11 cellular contexts compared by ENCODE assay signal in genomic region chr14:49583629-49584028, GRCh38. TPM values are rescaled to one million over a fixed set of nuclear protein-coding genes. Genes with fewer than 3 reads are reported as not detected.
A peak's percentile ranks its signal among the peaks of the same experiment; 100 is the strongest.
DNase-seq lines count a peak whose midpoint lies in the region; ATAC-seq and TF ChIP-seq lines count a peak whose summit lies in the region.
"Had no signal": no experiment of that assay in that cellular context is flagged by ENCODE, and none has a peak within 500 bp of the region (broad histone marks: within the 10 kb centered on the region; RNA-seq: fewer than 3 reads in every experiment).

No MANE protein-coding gene starts in this region.

- peaks cover 67% of the 10 kb centered on the region for H3K4me1 Mint-ChIP-seq in CD8-positive, alpha-beta T cell (ENCODE audit: low read depth)
- peaks cover 26% of the 10 kb centered on the region for H3K4me1 Mint-ChIP-seq in mesothelial cell of epicardium

- H3K9ac ChIP-seq in HUES48 (ENCODE audit: low read depth, low read length) (peak overlapping the region; percentile 99), adipocyte (ENCODE audit: low read length) (no peak overlapping the region)

- intact Hi-C loops in CD8-positive, alpha-beta T cell (cut with DNase I, micrococcal nuclease) = loop anchor here (2.0 to 10.0 kb wide), 4 partner anchors 105 to 731 kb away; partner anchors contain the start of genes DMAC2L (in 1 of the 2), KLHDC1 (in 1 of the 2), L2HGDH (in 1 of the 2) and POLE2 (in 1 of the 2)

- H3K36me3 ChIP-seq in CD8-positive, alpha-beta T cell (ENCODE audit: insufficient read depth, low read length) = peaks cover 22% of the 10 kb centered on the region
- peaks cover 33% of the 10 kb centered on the region for H3K36me3 ChIP-seq in HUES48 (ENCODE audit: control insufficient read depth, insufficient read depth, low read length)
- H3K36me3 ChIP-seq in adipocyte (ENCODE audit: control insufficient read depth, insufficient read depth, low read length, severe bottlenecking) = peaks cover 26% of the 10 kb centered on the region

- H3K36me3 Mint-ChIP-seq in CD8-positive, alpha-beta T cell = peaks cover 53% of the 10 kb centered on the region
- H3K36me3 Mint-ChIP-seq in mesothelial cell of epicardium = peaks cover 18% of the 10 kb centered on the region

- CTCF ChIA-PET in CD8-positive, alpha-beta T cell (lab: Charles Lee) = interaction anchor here (1.3 kb wide), 1 partner anchor 184 kb away, joined by 3 read pairs; no protein-coding TSS in a partner anchor

- no peaks in the 10 kb centered on the region for H3K27me3 ChIP-seq in CD8-positive, alpha-beta T cell (ENCODE audit: insufficient read depth, low read length)
- no peaks in the 10 kb centered on the region for H3K27me3 ChIP-seq in HUES48 (ENCODE audit: control insufficient read depth, insufficient read depth, low read length)
- H3K27me3 ChIP-seq in adipocyte (replicated peaks; ENCODE audit: control insufficient read depth, insufficient read depth, low read length) = no peaks in the 10 kb centered on the region
- H3K27me3 ChIP-seq: vagina had no signal

- no peaks in the 10 kb centered on the region for H3K9me3 ChIP-seq in CD8-positive, alpha-beta T cell (ENCODE audit: low read length)
- H3K9me3 ChIP-seq in HUES48 (ENCODE audit: control insufficient read depth, insufficient read depth, low read length) = no peaks in the 10 kb centered on the region
- no peaks in the 10 kb centered on the region for H3K9me3 ChIP-seq in adipocyte (ENCODE audit: control insufficient read depth, low read length)
- H3K9me3 ChIP-seq: vagina had no signal

- H3K27me3 Mint-ChIP-seq in CD8-positive, alpha-beta T cell (ENCODE audit: low read depth) = no peaks in the 10 kb centered on the region
- no peaks in the 10 kb centered on the region for H3K27me3 Mint-ChIP-seq in mesothelial cell of epicardium (ENCODE audit: low read depth)

- peak overlapping the region; percentile 98 for H3K27ac Mint-ChIP-seq in CD8-positive, alpha-beta T cell
- H3K27ac Mint-ChIP-seq in mesothelial cell of epicardium = peak overlapping the region; percentile 74

- no peak for DNase-seq in CD8-positive, alpha-beta T cell
- DNase-seq in adipocyte (ENCODE audit: low read depth) (no peak), mesothelial cell of epicardium (ENCODE audit: low spot score in 2 of 2, unreplicated experiment in 2 of 2) (no peak), COLO668 (lab: John Stamatoyannopoulos, UW; ENCODE audit: unreplicated experiment) (no peak), inferior parietal cortex (ENCODE audit: extremely low spot score) (no peak), NOMO-1 treated with DMSO at 0.1 percent for 48 hours (lab: John Stamatoyannopoulos, UW; ENCODE audit: unreplicated experiment) (no peak)
- DNase-seq: SIG-M5; stimulated activated CD4-positive, alpha-beta T cell treated with anti-CD3 and anti-CD28 coated beads, Interleukin-2, amount 100 ng/mL, for 48 hours had no signal

- TF ChIP-seq CTCF in CD8-positive, alpha-beta T cell (IDR thresholded peaks at IDR 0.05) = no peak
- TF ChIP-seq CTCF in mesothelial cell of epicardium (IDR thresholded peaks at IDR 0.05; ENCODE audit: unreplicated experiment) = no peak

- peak overlapping the region; percentile 81 for H3K4me3 ChIP-seq in CD8-positive, alpha-beta T cell (ENCODE audit: low read depth, low read length)
- H3K4me3 ChIP-seq in HUES48 (ENCODE audit: low read depth, low read length) = peak overlapping the region; percentile 88
- peak overlapping the region; percentile 95 for H3K4me3 ChIP-seq in adipocyte (ENCODE audit: low read length)
- H3K4me3 ChIP-seq: vagina had no signal

- POLR2A ChIA-PET in CD8-positive, alpha-beta T cell (lab: Charles Lee) = interaction anchor here (1.2 to 1.5 kb wide), 2 partner anchors 37 to 122 kb away, joined by 3 to 6 read pairs; partner anchors contain the start of genes MGAT2 and RPL36AL

- ATAC-seq in CD8-positive, alpha-beta T cell = no peak
- no peak for ATAC-seq in HG03159 (IDR thresholded peaks at IDR 0.05; ENCODE audit: unreplicated experiment)

- H3K4me3 Mint-ChIP-seq in CD8-positive, alpha-beta T cell = peak overlapping the region; percentile 91
- H3K4me3 Mint-ChIP-seq in mesothelial cell of epicardium = peak overlapping the region; percentile 86

- H3K9me3 Mint-ChIP-seq in CD8-positive, alpha-beta T cell = no peaks in the 10 kb centered on the region
- no peaks in the 10 kb centered on the region for H3K9me3 Mint-ChIP-seq in mesothelial cell of epicardium

- H3K4me1 ChIP-seq in CD8-positive, alpha-beta T cell (ENCODE audit: insufficient read depth, low read length) = peaks cover 50% of the 10 kb centered on the region
- H3K4me1 ChIP-seq in HUES48 (ENCODE audit: control insufficient read depth, insufficient read depth, low read length) = peaks cover 19% of the 10 kb centered on the region
- peaks cover 23% of the 10 kb centered on the region for H3K4me1 ChIP-seq in adipocyte (ENCODE audit: control insufficient read depth, insufficient read depth, low read length)

- no peak overlapping the region for H3K27ac ChIP-seq in CD8-positive, alpha-beta T cell (ENCODE audit: low read depth, low read length)
- peak overlapping the region; percentile 63 for H3K27ac ChIP-seq in HUES48 (ENCODE audit: low read depth, low read length)
- H3K27ac ChIP-seq: vagina had no signal

RNA-seq across cellular contexts. Expression of gene RPS29, which starts 2.6 kb away (rescaled TPM):
- 1,000 to 10,000 TPM; 3,843 to 3,876 TPM for total RNA-seq in CD8-positive, alpha-beta T cell
- 1,338 to 1,394 TPM (median 1,392 TPM) in 3 replicates for total RNA-seq in mesothelial cell of epicardium

RNA-seq across cellular contexts. Expression of gene LRR1, which starts 15.1 kb away (rescaled TPM):
- total RNA-seq in CD8-positive, alpha-beta T cell = 1 to 10 TPM; 6.2 to 7.3 TPM
- total RNA-seq in mesothelial cell of epicardium = 8.8 to 10.9 TPM (median 9.2 TPM) in 3 replicates

RNA-seq across cellular contexts. Expression of gene RPL36AL, which starts 36.8 kb away (rescaled TPM):
- total RNA-seq in CD8-positive, alpha-beta T cell = 100 to 1,000 TPM; 302 to 318 TPM
- 148 to 149 TPM (median 149 TPM) in 3 replicates for total RNA-seq in mesothelial cell of epicardium

RNA-seq across cellular contexts. Expression of gene MGAT2, which starts 37.0 kb away (rescaled TPM):
- 10 to 100 TPM; 22.6 to 24.0 TPM for total RNA-seq in CD8-positive, alpha-beta T cell
- total RNA-seq in mesothelial cell of epicardium = 18.7 to 20.3 TPM (median 19.2 TPM) in 3 replicates

RNA-seq across cellular contexts. Expression of gene DNAAF2, which starts 51.4 kb away (rescaled TPM):
- total RNA-seq in CD8-positive, alpha-beta T cell = 10 to 100 TPM in 1 of 2 experiments, 1 to 10 TPM in 1; 9.3 to 11.7 TPM
- total RNA-seq in mesothelial cell of epicardium = 10.8 to 11.8 TPM (median 11.5 TPM) in 3 replicates
